10 cellular contexts compared by ENCODE assay signal in genomic region chr6:33607784-33608161, GRCh38. TPM values are rescaled to one million over a fixed set of nuclear protein-coding genes. Genes with fewer than 3 reads are reported as not detected.
A peak's percentile ranks its signal among the peaks of the same experiment; 100 is the strongest.
DNase-seq lines count a peak whose midpoint lies in the region; ATAC-seq and TF ChIP-seq lines count a peak whose summit lies in the region.
"Had no signal": no experiment of that assay in that cellular context is flagged by ENCODE, and none has a peak within 500 bp of the region (broad histone marks: within the 10 kb centered on the region; RNA-seq: fewer than 3 reads in every experiment).

No MANE protein-coding gene starts in this region.

- ATAC-seq in GM19395 (IDR thresholded peaks at IDR 0.05; ENCODE audit: unreplicated experiment): no peak

- H3K4me1 ChIP-seq in breast epithelium: no peaks in the 10 kb centered on the region
- peaks cover 8 to 49% (median 23%) of the 10 kb centered on the region in 4 donors for H3K4me1 ChIP-seq in stomach

- no peak overlapping the region for H3K27ac ChIP-seq in breast epithelium
- H3K27ac ChIP-seq in stomach: peak overlapping the region in 1 of 5 donors; percentile 19

- CTCF ChIA-PET in MCF 10A (lab: Yijun Ruan, JAX): interaction anchor here (0.5 to 4.0 kb wide), 9 partner anchors 8 to 1917 kb away, joined by 3 to 19 read pairs (median 4); partner anchors contain the start of gene ITPR3

- no TSS peak for BruUV-seq in MCF 10A (replicated peaks; lab: Mats Ljungman, UMichigan)

- no peak for TF ChIP-seq POLR2A in breast epithelium (IDR thresholded peaks at IDR 0.05)
- TF ChIP-seq POLR2A in stomach (IDR thresholded peaks at IDR 0.05): no peak

- 30 to 43% (median 31%) methylated on average over 5 of the region's 5 CpGs for WGBS in stomach, 5 donors

- H3K4me1 Mint-ChIP-seq in MCF 10A (ENCODE audit: insufficient read depth, unreplicated experiment): peaks cover 21% of the 10 kb centered on the region

- intact Hi-C loops in MCF 10A (cut with micrococcal nuclease): no loop called here
- intact Hi-C loops in breast epithelium (cut with DNase I; ENCODE audit: low total_unique reads): no loop called here
- intact Hi-C loops in stomach (cut with DNase I; ENCODE audit: low total_unique reads): no loop called here

- H3K27me3 ChIP-seq in breast epithelium: no peaks in the 10 kb centered on the region
- no peaks in the 10 kb centered on the region for H3K27me3 ChIP-seq in stomach

- H3K4me3 Mint-ChIP-seq in MCF 10A (ENCODE audit: unreplicated experiment): no peak overlapping the region
- H3K4me3 Mint-ChIP-seq: brain had no signal

- DNase-seq in MCF 10A (ENCODE audit: unreplicated experiment): peak; percentile 71
- DNase-seq in breast epithelium (ENCODE audit: low spot score in 2 of 2): no peak
- DNase-seq in RPMI8226: peak; percentile 68
- DNase-seq in fibroblast of gingiva (ENCODE audit: low read depth): peak; percentile 22
- DNase-seq in stomach: peak; percentile 55
- no peak for DNase-seq in T-helper 9 cell
- no peak for DNase-seq in HK-2 (ENCODE audit: unreplicated experiment)
- DNase-seq: SHP77 had no signal

- H3K27me3 Mint-ChIP-seq in MCF 10A (ENCODE audit: insufficient read depth, unreplicated experiment): no peaks in the 10 kb centered on the region

- H3K4me3 ChIP-seq in breast epithelium (no peak overlapping the region), stomach (no peak overlapping the region)

- no peak for TF ChIP-seq EP300 in stomach (IDR thresholded peaks at IDR 0.05)

- H3K9me3 Mint-ChIP-seq in MCF 10A (ENCODE audit: unreplicated experiment): peaks cover 8% of the 10 kb centered on the region

- H3K27ac Mint-ChIP-seq in MCF 10A (ENCODE audit: low read depth, unreplicated experiment): no peak overlapping the region

- no peaks in the 10 kb centered on the region for H3K36me3 Mint-ChIP-seq in MCF 10A (ENCODE audit: insufficient read depth, unreplicated experiment)
- H3K36me3 Mint-ChIP-seq: brain had no signal

- no peaks in the 10 kb centered on the region for H3K9me3 ChIP-seq in breast epithelium
- H3K9me3 ChIP-seq in stomach: peaks cover 0 to 7% (median 2%) of the 10 kb centered on the region in 4 donors

- no peaks in the 10 kb centered on the region for H3K36me3 ChIP-seq in breast epithelium
- no peaks in the 10 kb centered on the region for H3K36me3 ChIP-seq in stomach

- POLR2A ChIA-PET in MCF 10A (lab: Yijun Ruan, JAX): interaction anchor here (0.6 to 3.3 kb wide), 5 partner anchors 9 to 232 kb away, joined by 3 to 20 read pairs (median 4); partner anchors contain the start of gene ITPR3

- peak; percentile 42 for TF ChIP-seq CTCF in MCF 10A (IDR thresholded peaks at IDR 0.05; ENCODE audit: unreplicated experiment)
- no peak for TF ChIP-seq CTCF in breast epithelium (IDR thresholded peaks at IDR 0.05)
- TF ChIP-seq CTCF in stomach (IDR thresholded peaks at IDR 0.05): peak in 2 of 7 experiments; percentile 5 to 38

RNA-seq across cellular contexts. Expression of gene ITPR3, which starts 13.3 kb away (rescaled TPM):
- total RNA-seq in MCF 10A (2022): 86.9 and 109 TPM in 2 replicates
- total RNA-seq in breast epithelium: 10 to 100 TPM; 18.4 to 40.0 (median 27.7) TPM
- 100 to 1,000 TPM in 3 of 5 donors, 10 to 100 TPM in 2; 46.3 to 149 (median 105) TPM for total RNA-seq in stomach
- 10 to 100 TPM; 14.1 to 17.1 (median 14.3) TPM for polyA plus RNA-seq in stomach

RNA-seq across cellular contexts. Expression of gene BAK1, which starts 27.7 kb away (rescaled TPM):
- 45.8 and 57.7 TPM in 2 replicates for total RNA-seq in MCF 10A (2022)
- total RNA-seq in breast epithelium: 10 to 100 TPM in 1 of 3 donors, 1 to 10 TPM in 2; 6.7 to 11.1 (median 7.0) TPM
- total RNA-seq in stomach: 10 to 100 TPM in 3 of 5 donors, 1 to 10 TPM in 2; 2.9 to 97.0 (median 22.3) TPM
- polyA plus RNA-seq in stomach: 10 to 100 TPM; 14.6 to 31.5 (median 24.6) TPM

Comparison
In these comparisons a context has a peak if more than half of its experiments do, and no peak if none do; other contexts are left out.
1. DNase-seq: peak in MCF 10A (single experiment), RPMI8226 (single experiment), fibroblast of gingiva (single experiment) and stomach (single experiment); none in breast epithelium (0 of 2), T-helper 9 cell (single experiment) and HK-2 (single experiment).